In the genomic region with DNA sequence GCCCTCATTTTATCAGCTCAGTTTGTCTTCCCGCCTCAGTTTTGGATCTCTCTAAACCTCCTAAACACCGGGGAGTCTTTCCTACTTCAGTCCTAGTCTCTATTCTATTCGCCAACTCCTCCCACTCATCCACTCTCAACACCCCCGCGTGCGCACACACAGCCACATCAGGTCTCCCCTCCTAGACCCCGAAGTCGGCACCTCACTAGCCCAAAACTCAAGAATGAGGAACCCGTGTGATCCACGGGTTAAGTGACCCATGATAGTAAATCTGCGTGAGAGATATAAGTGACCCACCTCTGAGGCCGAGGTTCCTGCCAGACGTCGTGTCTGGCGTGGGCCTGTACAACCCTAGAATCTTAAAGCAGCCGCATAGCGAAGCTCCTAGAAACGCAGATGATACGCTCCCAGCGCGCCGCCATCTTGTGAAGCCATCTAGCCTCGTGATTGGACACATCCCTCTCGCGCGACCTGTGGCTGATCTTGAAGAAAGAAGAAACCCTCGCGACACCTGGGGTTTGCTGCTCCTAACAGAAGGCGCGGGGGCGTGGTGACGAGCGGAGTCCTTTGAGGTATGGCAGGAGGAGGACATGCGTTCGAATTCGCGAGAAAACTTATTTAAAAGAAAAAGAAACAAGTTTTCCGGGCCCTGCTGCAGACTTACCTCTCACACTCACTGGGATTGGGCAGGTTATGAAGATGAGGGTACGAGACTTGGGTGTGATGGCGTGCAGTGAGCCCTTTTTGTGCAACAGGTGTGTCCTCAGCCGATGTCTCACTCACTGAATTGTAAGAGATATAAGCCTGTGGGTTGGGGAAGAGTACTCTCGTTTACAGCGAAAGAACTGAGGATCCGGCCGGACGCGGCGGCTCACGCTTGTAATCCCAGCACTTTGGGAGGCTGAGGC, we compare ENCODE assay signal across 8 cellular contexts. TPM values are rescaled to one million over a fixed set of nuclear protein-coding genes. Genes with fewer than 3 reads are reported as not detected.
A peak's percentile ranks its signal among the peaks of the same experiment; 100 is the strongest.
DNase-seq lines count a peak whose midpoint lies in the region; ATAC-seq, FAIRE-seq and TF ChIP-seq lines count a peak whose summit lies in the region.

Gene METTL16, minus strand, starts transcription at position 427 of the 908 bp plus-strand sequence. CDS start 9,557 bp downstream, outside the sequence.

- DNase-seq in AG08396 (ENCODE audit: low spot score), result peak; percentile 97
- DNase-seq in NCI-H2227 treated with DMSO at 0.1 percent for 48 hours (lab: John Stamatoyannopoulos, UW), result peak; percentile 93
- DNase-seq in WERI-Rb-1, result peak; percentile 98
- DNase-seq in bronchial epithelial cell (ENCODE audit: low read depth), result peak; percentile 98
- peak; percentile 98 for DNase-seq in iPS-NIHi7 (ENCODE audit: extremely low spot score)
- peak; percentile 81 for DNase-seq in smooth muscle cell (lab: John Stamatoyannopoulos, UW; ENCODE audit: unreplicated experiment)

- peaks cover 14% of the 10 kb centered on the region for H3F3A ChIP-seq in smooth muscle cell (ENCODE audit: low read depth)

- peak; percentile 47 for FAIRE-seq in bronchial epithelial cell (lab: Jason Lieb, UNC)

- no peaks in the 10 kb centered on the region for H4K20me1 ChIP-seq in smooth muscle cell (ENCODE audit: low read depth)

- TF ChIP-seq CTCF in WERI-Rb-1 (IDR thresholded peaks at IDR 0.05; ENCODE audit: low read depth, low read length) (no peak), bronchial epithelial cell (IDR thresholded peaks at IDR 0.05; ENCODE audit: insufficient read depth, low read length, severe bottlenecking) (no peak), smooth muscle cell (IDR thresholded peaks at IDR 0.05; ENCODE audit: borderline replicate concordance, insufficient read depth, poor library complexity, severe bottlenecking) (no peak)

- in situ Hi-C loops in GM18951 (cut with MboI; ENCODE audit: low sequenced_read_pairs, unreplicated experiment), result no loop called here

- no peaks in the 10 kb centered on the region for H3K27me3 ChIP-seq in WERI-Rb-1 (ENCODE audit: insufficient read depth, low read depth, severe bottlenecking)
- H3K27me3 ChIP-seq in bronchial epithelial cell (ENCODE audit: control insufficient read depth, insufficient read depth, low read length), result no peaks in the 10 kb centered on the region
- no peaks in the 10 kb centered on the region for H3K27me3 ChIP-seq in smooth muscle cell (ENCODE audit: low read depth)

- peak within 1 kb of the TSS; percentile 96 for H3K9ac ChIP-seq in smooth muscle cell (ENCODE audit: low read depth)

- peak; percentile 95 for ATAC-seq in HG03175 (IDR thresholded peaks at IDR 0.05; ENCODE audit: unreplicated experiment)

- peak; percentile 66 for TF ChIP-seq POLR2A in GM18951 (IDR thresholded peaks at IDR 0.05; ENCODE audit: extremely low read depth, insufficient read depth, insufficient read length)

- peaks cover 8% of the 10 kb centered on the region for H3K4me1 ChIP-seq in smooth muscle cell (ENCODE audit: low read depth)

- H3K36me3 ChIP-seq in WERI-Rb-1, result peaks cover 22% of the 10 kb centered on the region
- H3K36me3 ChIP-seq in bronchial epithelial cell (ENCODE audit: control insufficient read depth, insufficient read depth, low read length), result no peaks in the 10 kb centered on the region
- H3K36me3 ChIP-seq in smooth muscle cell (ENCODE audit: low read depth), result no peaks in the 10 kb centered on the region

- peak within 1 kb of the TSS; percentile 92 for H3K4me2 ChIP-seq in smooth muscle cell

- peak within 1 kb of the TSS; percentile 93 for H2AFZ ChIP-seq in smooth muscle cell (ENCODE audit: low read depth)

- 2% methylated on average over 49 of the region's 49 CpGs for WGBS in smooth muscle cell (ENCODE audit: low lambda C conversion rate)

- H3K9me3 ChIP-seq in WERI-Rb-1 (ENCODE audit: severe bottlenecking) (no peaks in the 10 kb centered on the region), smooth muscle cell (replicated peaks; ENCODE audit: low read depth) (no peaks in the 10 kb centered on the region)

- H3K27ac ChIP-seq in WERI-Rb-1, result peak within 1 kb of the TSS; percentile 97
- peak within 1 kb of the TSS; percentile 98 for H3K27ac ChIP-seq in smooth muscle cell (ENCODE audit: low read depth)

- H3K4me3 ChIP-seq in WERI-Rb-1 (ENCODE audit: low read depth, low read length), result peak within 1 kb of the TSS; percentile 87
- H3K4me3 ChIP-seq in bronchial epithelial cell (ENCODE audit: low read depth, low read length), result peak within 1 kb of the TSS; percentile 77
- peak within 1 kb of the TSS; percentile 67 for H3K4me3 ChIP-seq in smooth muscle cell

- peaks cover 30% of the 10 kb centered on the region for H3K79me2 ChIP-seq in smooth muscle cell (ENCODE audit: low read depth)

RNA-seq across cellular contexts. Expression of gene METTL16, which starts in this region (rescaled TPM):
- total RNA-seq in bronchial epithelial cell (12.4 and 17.6 TPM in 2 replicates), smooth muscle cell (27.4 and 56.6 TPM in 2 replicates)
- polyA plus RNA-seq in smooth muscle cell, result 14.4 and 16.8 TPM in 2 replicates

Comparison
In these comparisons a context has a peak if more than half of its experiments do, and no peak if none do; other contexts are left out.
1. Peak in every context shown above with its lines: DNase-seq, ATAC-seq, H3K4me3 ChIP-seq and H3K27ac ChIP-seq.